Comparison of ENCODE assay signal across 8 cellular contexts in genomic region chr1:112849425-112849966, GRCh38.
DNase-seq lines count a peak whose midpoint lies in the region; ATAC-seq and TF ChIP-seq lines count a peak whose summit lies in the region.

No MANE protein-coding gene starts in this region.

- POLR2A ChIA-PET in AG04449 (lab: Yijun Ruan, JAX), result no interaction called here

- no peak for TF ChIP-seq CTCF in AG04449 (IDR thresholded peaks at IDR 0.05; ENCODE audit: insufficient read depth, low read length, missing control alignments)

- peak; percentile 61 for ATAC-seq in left ventricle myocardium superior
- ATAC-seq in HG02678 (IDR thresholded peaks at IDR 0.05; ENCODE audit: unreplicated experiment), result no peak
- ATAC-seq in HG03196 (IDR thresholded peaks at IDR 0.05; ENCODE audit: unreplicated experiment), result no peak

- CTCF ChIA-PET in AG04449 (lab: Yijun Ruan, JAX), result interaction anchor here (0.7 to 0.9 kb wide), 3 partner anchors 33 to 224 kb away, joined by 3 read pairs; partner anchors contain the start of gene LRIG2

- DNase-seq in AG04449 (ENCODE audit: low read depth, low spot score), result no peak
- DNase-seq in HuH-7 (ENCODE audit: low spot score), result peak; percentile 20
- DNase-seq in amniotic epithelial cell (ENCODE audit: low read depth), result peak; percentile 28
- peak; percentile 36 for DNase-seq in left ventricle myocardium superior
- DNase-seq in retina, result peak; percentile 92
- no peak for DNase-seq in foreskin melanocyte

- H3K4me3 ChIP-seq in AG04449 (ENCODE audit: low read depth, low read length), result peak overlapping the region; percentile 59

- intact Hi-C loops in left ventricle myocardium superior (cut with micrococcal nuclease), result no loop called here

Comparison
In these comparisons a context has a peak if more than half of its experiments do, and no peak if none do; other contexts are left out.
1. DNase-seq: peak in HuH-7 (single experiment), amniotic epithelial cell (single experiment), left ventricle myocardium superior (single experiment) and retina (single experiment); none in AG04449 (single experiment) and foreskin melanocyte (single experiment).